Comparison of ENCODE assay signal across 35 cellular contexts in the genomic region with DNA sequence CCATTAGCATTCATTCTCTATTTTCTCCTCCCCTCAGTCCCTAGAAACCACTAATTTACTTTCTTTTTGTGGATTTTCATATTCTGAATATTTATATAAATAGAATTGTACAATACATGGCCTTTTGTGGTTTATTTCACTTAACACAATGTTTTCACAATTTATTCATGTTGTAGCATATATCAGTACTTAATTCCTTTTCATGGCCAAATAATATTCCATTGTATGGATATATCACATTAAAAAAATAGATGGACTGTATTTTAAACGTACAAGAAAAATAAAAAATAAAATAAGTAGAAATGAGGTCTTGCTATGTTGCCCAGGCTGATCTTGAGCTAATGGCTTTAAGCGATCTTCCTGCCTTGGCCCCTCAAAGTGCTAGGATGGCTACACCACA. TPM values are rescaled to one million over a fixed set of nuclear protein-coding genes. Genes with fewer than 3 reads are reported as not detected.
A peak's percentile ranks its signal among the peaks of the same experiment; 100 is the strongest.
DNase-seq lines count a peak whose midpoint lies in the region; ATAC-seq, FAIRE-seq and TF ChIP-seq lines count a peak whose summit lies in the region.
"Had no signal": no experiment of that assay in that cellular context is flagged by ENCODE, and none has a peak within 500 bp of the region (broad histone marks: within the 10 kb centered on the region; RNA-seq: fewer than 3 reads in every experiment).

No MANE protein-coding gene starts in this region.

- no peak overlapping the region for H3K18ac ChIP-seq in trophoblast cell (ENCODE audit: low read length)

- no peak overlapping the region for H3K9ac ChIP-seq in K562 (ENCODE audit: insufficient read depth in 1 of 2, low read depth in 2 of 2, low read length in 2 of 2)
- H3K9ac ChIP-seq in trophoblast cell (ENCODE audit: low read length): no peak overlapping the region
- H3K9ac ChIP-seq: BLaER1; BLaER1 treated with 17β-estradiol and CSF1 and Interleukin-3, amounts not matched to agents 10 nM and 100 nM had no signal

- CTCF ChIA-PET in HEK293 (lab: Yijun Ruan, JAX): no interaction called here
- CTCF ChIA-PET in K562 (lab: Yijun Ruan, JAX; ENCODE audit: low intra/inter-chr PET ratio): no interaction called here

- H2AK5ac ChIP-seq in trophoblast cell (ENCODE audit: low read length): no peak overlapping the region

- H3K4ac ChIP-seq in trophoblast cell (ENCODE audit: low read depth, low read length): no peak overlapping the region

- peaks cover 0 to 5% of the 10 kb centered on the region in 2 experiments; a peak in 2 of 3 replicates for H3K36me3 ChIP-seq in HEK293 (ENCODE audit: control insufficient read depth in 2 of 2, insufficient read depth in 1 of 2, low read length in 2 of 2)
- H3K36me3 ChIP-seq in K562 (ENCODE audit: control insufficient read depth, insufficient read depth, low read length): no peaks in the 10 kb centered on the region
- H3K36me3 ChIP-seq in trophoblast cell (ENCODE audit: control insufficient read depth in 1 of 2, insufficient read depth in 2 of 2, low read length in 2 of 2): no peaks in the 10 kb centered on the region
- H3K36me3 ChIP-seq: BE2C had no signal

- H2BK12ac ChIP-seq in trophoblast cell (ENCODE audit: low read length): no peak overlapping the region

- H2BK120ac ChIP-seq in trophoblast cell (ENCODE audit: insufficient read depth, low read length, poor library complexity): no peak overlapping the region

- no TSS peak for BruUV-seq in K562 (replicated peaks; lab: Mats Ljungman, UMichigan)

- ATAC-seq in K562 (no peak), HG03196 (IDR thresholded peaks at IDR 0.05; ENCODE audit: unreplicated experiment) (no peak), GM21367 (IDR thresholded peaks at IDR 0.05; ENCODE audit: unreplicated experiment) (no peak)
- ATAC-seq: A549; CD8-positive, alpha-beta T cell had no signal

- no peaks in the 10 kb centered on the region for H3K79me2 ChIP-seq in K562 (ENCODE audit: control insufficient read depth, insufficient read depth, low read length)
- H3K79me2 ChIP-seq in trophoblast cell (ENCODE audit: control insufficient read depth, insufficient read depth, low read length, poor library complexity): no peaks in the 10 kb centered on the region

- no peak overlapping the region for H3K14ac ChIP-seq in trophoblast cell (ENCODE audit: low read length)

- H3K27ac ChIP-seq in HEK293 (ENCODE audit: extremely low read depth, low read depth, low read length) (no peak overlapping the region), K562 (ENCODE audit: extremely low read depth, low read depth, low read length) (no peak overlapping the region), trophoblast cell (ENCODE audit: low read depth, low read length) (no peak overlapping the region)
- H3K27ac ChIP-seq: 22Rv1; A549; BLaER1; BLaER1 treated with 17β-estradiol and CSF1 and Interleukin-3, amounts not matched to agents 10 nM and 100 nM; C4-2B had no signal

- H4K12ac ChIP-seq in trophoblast cell (ENCODE audit: low read depth, low read length): no peak overlapping the region

- no peaks in the 10 kb centered on the region for H3K9me3 ChIP-seq in HEK293 (ENCODE audit: control insufficient read depth, insufficient read depth, low read depth, low read length)
- H3K9me3 ChIP-seq in K562 (replicated peaks; ENCODE audit: control insufficient read depth, insufficient read depth, low read depth, low read length): no peaks in the 10 kb centered on the region
- no peaks in the 10 kb centered on the region for H3K9me3 ChIP-seq in trophoblast cell (ENCODE audit: insufficient read depth, low read depth, low read length)
- H3K9me3 ChIP-seq: A549, BE2C, BLaER1, Caco-2 had no signal

- no peak overlapping the region for H3K4me3 ChIP-seq in HEK293 (ENCODE audit: low read depth, low read length)
- H3K4me3 ChIP-seq in K562: no peak overlapping the region
- H3K4me3 ChIP-seq in trophoblast cell (ENCODE audit: low read depth, low read length): no peak overlapping the region
- H3K4me3 ChIP-seq: A549; BLaER1; BLaER1 treated with 17β-estradiol and CSF1 and Interleukin-3, amounts not matched to agents 10 nM and 100 nM had no signal

- TF ChIP-seq EP300 in K562 (IDR thresholded peaks at IDR 0.05; ENCODE audit: low read length): no peak

- TF ChIP-seq POLR2A in K562 (conservative IDR thresholded peaks at IDR 0.05): no peak

- H4K8ac ChIP-seq in trophoblast cell (ENCODE audit: low read depth, low read length): no peak overlapping the region

- no peak overlapping the region for H2BK5ac ChIP-seq in trophoblast cell (ENCODE audit: low read depth, low read length, poor library complexity)

- peak; percentile 58 for FAIRE-seq in A204.1 (lab: Jason Lieb, UNC)
- peak; percentile 5 for FAIRE-seq in GM18507 (lab: Jason Lieb, UNC)
- no peak for FAIRE-seq in K562 (lab: Jason Lieb, UNC)
- FAIRE-seq: A549, D721Med had no signal

- intact Hi-C loops in K562 (cut with micrococcal nuclease): no loop called here

- H3K4me2 ChIP-seq in K562 (ENCODE audit: insufficient read depth, low read length): no peak overlapping the region
- H3K4me2 ChIP-seq in trophoblast cell (ENCODE audit: low read length): no peak overlapping the region
- H3K4me2 ChIP-seq: A549; BLaER1; BLaER1 treated with 17β-estradiol and CSF1 and Interleukin-3, amounts not matched to agents 10 nM and 100 nM had no signal

- H2AFZ ChIP-seq in K562 (ENCODE audit: low read depth, low read length) (no peak overlapping the region), trophoblast cell (ENCODE audit: insufficient read depth, low read length, poor library complexity) (no peak overlapping the region)

- DNase-seq in GM18507 (ENCODE audit: extremely low spot score, insufficient read length, low read depth): no peak
- no peak for DNase-seq in K562 (ENCODE audit: extremely low read depth in 1 of 4, low spot score in 3 of 4)
- DNase-seq in foreskin melanocyte: no peak
- DNase-seq in trophoblast cell: no peak
- DNase-seq: 8988T; ACHN; AML-193; BE2C; C1 segment of cervical spinal cord; Caco-2; Calu3; CD4-positive, alpha-beta memory T cell; CD4-positive, alpha-beta T cell; CD4-positive, CD25-positive, alpha-beta regulatory T cell; CD8-positive, alpha-beta memory T cell; CD8-positive, alpha-beta T cell; COR-L47; DMS 273 treated with DMSO at 0.1 percent for 48 hours; DMS153; DMS53; DMS79; DMS79 treated with DMSO at 0.1 percent for 48 hours; DND-41; EL had no signal

- no peak for TF ChIP-seq RAD21 in K562 (CRISPR knock-in tag; conservative IDR thresholded peaks at IDR 0.05 in 1 of 2, IDR thresholded peaks at IDR 0.05 in 1 of 2)

- H4K20me1 ChIP-seq in K562 (replicated peaks; ENCODE audit: control insufficient read depth, insufficient read depth, low read length): no peaks in the 10 kb centered on the region
- H4K20me1 ChIP-seq: BLaER1; BLaER1 treated with 17β-estradiol and CSF1 and Interleukin-3, amounts not matched to agents 10 nM and 100 nM had no signal

- no peak overlapping the region for H4K91ac ChIP-seq in trophoblast cell (ENCODE audit: low read depth, low read length)

- no peaks in the 10 kb centered on the region for H3K9me1 ChIP-seq in K562 (ENCODE audit: control insufficient read depth, insufficient read depth, low read length)

- no peaks in the 10 kb centered on the region for H3K27me3 ChIP-seq in K562 (ENCODE audit: control insufficient read depth in 2 of 2, insufficient read depth in 2 of 2, low read length in 2 of 2)
- no peaks in the 10 kb centered on the region for H3K27me3 ChIP-seq in trophoblast cell (ENCODE audit: insufficient read depth, low read length)
- H3K27me3 ChIP-seq: BE2C; BLaER1; BLaER1 treated with 17β-estradiol and CSF1 and Interleukin-3, amounts not matched to agents 10 nM and 100 nM had no signal

- in situ Hi-C loops in K562 (cut with MboI): no loop called here

- 53% methylated on average over 2 of the region's 2 CpGs for WGBS in K562 (ENCODE audit: insufficient coverage, low coverage, missing lambda C conversion rate)
- no CpG with 5 or more reads among the region's 2 CpGs for whole genome bisulfite sequencing in trophoblast cell (ENCODE audit: extremely low coverage, insufficient coverage, insufficient read length)

- POLR2A ChIA-PET in HEK293 (lab: Yijun Ruan, JAX): interaction anchor here (0.6 kb wide), 2 partner anchors 102 to 186 kb away, joined by 3 to 4 read pairs; no protein-coding TSS in a partner anchor
- POLR2A ChIA-PET in K562 (lab: Yijun Ruan, JAX): interaction anchor here (0.6 to 1.1 kb wide), 2 partner anchors 90 to 125 kb away, joined by 3 read pairs; no protein-coding TSS in a partner anchor

- peaks cover 3% of the 10 kb centered on the region; the same call in 1 of the 2 replicates for H3K4me1 ChIP-seq in HEK293 (ENCODE audit: control insufficient read depth, insufficient read depth, low read length)
- H3K4me1 ChIP-seq in K562 (replicated peaks in 1 of 2; ENCODE audit: control insufficient read depth in 2 of 2, insufficient read depth in 2 of 2, low read length in 2 of 2): no peaks in the 10 kb centered on the region; a peak in 1 of 5 replicates
- H3K4me1 ChIP-seq in trophoblast cell (ENCODE audit: control insufficient read depth in 1 of 2, insufficient read depth in 2 of 2, low read length in 2 of 2): peaks cover 0 to 3% of the 10 kb centered on the region in 2 experiments
- H3K4me1 ChIP-seq: BE2C had no signal

- no peak overlapping the region for H3K23ac ChIP-seq in trophoblast cell (ENCODE audit: low read length)

- no peaks in the 10 kb centered on the region for H3K79me1 ChIP-seq in trophoblast cell (ENCODE audit: low read length)

- TF ChIP-seq CTCF in HEK293 (tag by site-specific recombination; IDR thresholded peaks at IDR 0.05): no peak
- TF ChIP-seq CTCF in K562 (IDR thresholded peaks at IDR 0.05 in 2 of 3, conservative IDR thresholded peaks at IDR 0.05 in 1 of 3; ENCODE audit: insufficient read depth in 2 of 3, low read depth in 1 of 3, low read length in 3 of 3): no peak

RNA-seq across cellular contexts. Expression of a gene that starts 25.0 kb away (rescaled TPM):
- total RNA-seq in K562 (2011; cell fraction: chromatin; rRNA removed; ENCODE audit: low replicate concordance): 29.9 and 35.2 TPM in 2 replicates
- 7.8 and 8.3 TPM in 2 replicates for total RNA-seq in K562 (2011; cell fraction: nucleolus; rRNA removed)
- 15.8 and 32.7 TPM in 2 replicates for total RNA-seq in K562 (2011; cell fraction: nucleoplasm; rRNA removed)
- total RNA-seq in K562 (2014; rRNA removed): 57.7 and 63.8 TPM in 2 replicates
- 135 and 151 TPM in 2 replicates for total RNA-seq in K562 (2014; rRNA removed; fragmentation: Illumina TruSeq; extraction: Trizol)
- 110 and 116 TPM in 2 replicates for total RNA-seq in K562 (2015; rRNA removed; fragmentation: Illumina TruSeq; extraction: Trizol)
- 71.0 and 73.6 TPM in 2 replicates for total RNA-seq in K562 (2021)
- polyA plus RNA-seq in K562 (2011; rRNA removed): 76.7 and 84.5 TPM in 2 replicates
- 14.6 and 36.1 TPM in 2 replicates for polyA plus RNA-seq in K562 (2011; cell fraction: cytosol; rRNA removed)
- 24.8 and 39.1 TPM in 2 replicates for polyA plus RNA-seq in K562 (2011; cell fraction: nucleus; rRNA removed)
- 78.8 and 97.2 TPM in 2 replicates for polyA plus RNA-seq in K562 (2012)
- polyA plus RNA-seq in K562 (2014; fragmentation: Illumina TruSeq; extraction: Trizol): 101 and 106 TPM in 2 replicates
- 100 to 1,000 TPM; 197 to 258 TPM for polyA plus RNA-seq in K562 (2014; fragmentation: Nextera tagmentation; extraction: Ambion mirVana)
- 78.7 and 81.8 TPM in 2 replicates for polyA plus RNA-seq in K562 (2014; rRNA removed)
- 59.6 and 66.7 TPM in 2 replicates for polyA minus RNA-seq in K562 (2011; rRNA and poly(A)+ RNA removed)
- polyA minus RNA-seq in K562 (2011; cell fraction: cytosol; rRNA and poly(A)+ RNA removed): 24.9 and 31.2 TPM in 2 replicates
- polyA minus RNA-seq in K562 (2011; cell fraction: nucleus; rRNA and poly(A)+ RNA removed): 10.0 and 22.5 TPM in 2 replicates
- 40.0 and 40.1 TPM in 2 replicates for polyA plus RNA-seq in trophoblast cell (2013)

RNA-seq across cellular contexts. Expression of a gene that starts 30.6 kb away (rescaled TPM):
- 2.1 and 2.8 TPM in 2 replicates for total RNA-seq in K562 (2011; cell fraction: chromatin; rRNA removed; ENCODE audit: low replicate concordance)
- total RNA-seq in K562 (2011; cell fraction: nucleolus; rRNA removed): 0.83 and 1.8 TPM in 2 replicates
- 0.51 and 1.7 TPM in 2 replicates for total RNA-seq in K562 (2011; cell fraction: nucleoplasm; rRNA removed)
- total RNA-seq in K562 (2014; rRNA removed) (not detected in 2 replicates), K562 (2014; rRNA removed; fragmentation: Illumina TruSeq; extraction: Trizol) (0.38 TPM in 1 of 2 replicates, not detected in the other), K562 (2015; rRNA removed; fragmentation: Illumina TruSeq; extraction: Trizol) (0.26 and 0.29 TPM in 2 replicates), K562 (2021) (0.69 and 1.5 TPM in 2 replicates)
- polyA plus RNA-seq in K562 (2011; rRNA removed) (0.38 and 0.74 TPM in 2 replicates), K562 (2014; fragmentation: Illumina TruSeq; extraction: Trizol) (0.17 TPM in 1 of 2 replicates, not detected in the other), K562 (2014; fragmentation: Nextera tagmentation; extraction: Ambion mirVana) (1 to 10 TPM; 2.0 to 2.6 TPM), K562 (2014; rRNA removed) (0.12 and 1.3 TPM in 2 replicates)
- 0.12 and 0.50 TPM in 2 replicates for polyA plus RNA-seq in K562 (2011; cell fraction: cytosol; rRNA removed)
- 1.1 and 1.6 TPM in 2 replicates for polyA plus RNA-seq in K562 (2011; cell fraction: nucleus; rRNA removed)
- 5.6 and 5.9 TPM in 2 replicates for polyA plus RNA-seq in K562 (2012)
- 0.30 TPM in 1 of 2 replicates, not detected in the other for polyA minus RNA-seq in K562 (2011; rRNA and poly(A)+ RNA removed)
- not detected in 2 replicates for polyA minus RNA-seq in K562 (2011; cell fraction: cytosol; rRNA and poly(A)+ RNA removed)
- 0.13 and 1.3 TPM in 2 replicates for polyA minus RNA-seq in K562 (2011; cell fraction: nucleus; rRNA and poly(A)+ RNA removed)
- polyA plus RNA-seq in trophoblast cell (2013): 25.0 and 26.7 TPM in 2 replicates
- total RNA-seq: A172 had no signal
